ENCODE assay signal across 21 cellular contexts in genomic region chr15:58386081-58386480, GRCh38. TPM values are rescaled to one million over a fixed set of nuclear protein-coding genes. Genes with fewer than 3 reads are reported as not detected.
"Had no signal": no experiment of that assay in that cellular context is flagged by ENCODE, and none has a peak within 500 bp of the region (broad histone marks: within the 10 kb centered on the region; RNA-seq: fewer than 3 reads in every experiment).

No MANE protein-coding gene starts in this region.

- H3K4me2 ChIP-seq: KMS-11 had no signal

- H3K27ac ChIP-seq: HL-60, KMS-11, SJSA1, SK-N-MC had no signal

- H3K9ac ChIP-seq: KMS-11 had no signal

- H3K9me3 ChIP-seq: SJSA1 had no signal

- H3K4me3 ChIP-seq: SJSA1, SK-N-MC had no signal

- H3K27me3 ChIP-seq: SJSA1 had no signal

- H3K36me3 ChIP-seq: SJSA1 had no signal

- DNase-seq: Kasumi-1, MM.1S, NCI-H1092 treated with DMSO at 0.1 percent for 48 hours, NCI-H1417, NCI-H146, NCI-H1694 treated with DMSO at 0.1 percent for 48 hours, NCI-H1930, NCI-H2081, NCI-H2107, NCI-H2227 treated with DMSO at 0.1 percent for 48 hours, NCI-H524, NCI-H69, NCI-H774, Right ventricle myocardium superior, RPMI8226, SIG-M5 had no signal

RNA-seq across cellular contexts. Expression of gene LIPC, which starts 45.7 kb away (rescaled TPM):
- total RNA-seq: NCI-H460 had no signal
